17 cellular contexts compared by ENCODE assay signal in genomic region chr3:156548041-156548687, GRCh38. TPM values are rescaled to one million over a fixed set of nuclear protein-coding genes. Genes with fewer than 3 reads are reported as not detected.
DNase-seq lines count a peak whose midpoint lies in the region; ATAC-seq and TF ChIP-seq lines count a peak whose summit lies in the region.
"Had no signal": no experiment of that assay in that cellular context is flagged by ENCODE, and none has a peak within 500 bp of the region (broad histone marks: within the 10 kb centered on the region; RNA-seq: fewer than 3 reads in every experiment).

No MANE protein-coding gene starts in this region.

- no peak for TF ChIP-seq CTCF in MCF 10A (IDR thresholded peaks at IDR 0.05; ENCODE audit: unreplicated experiment)
- no peak for TF ChIP-seq CTCF in suprapubic skin (IDR thresholded peaks at IDR 0.05)

- H3K27me3 ChIP-seq in suprapubic skin = no peaks in the 10 kb centered on the region

- DNase-seq in EH (ENCODE audit: low read depth) (peak; percentile 22), MCF 10A (ENCODE audit: unreplicated experiment) (no peak), left ventricle myocardium superior (no peak), sciatic nerve (ENCODE audit: low spot score) (no peak), COR-L47 (lab: John Stamatoyannopoulos, UW) (no peak), nucleus accumbens (lab: John Stamatoyannopoulos, UW) (no peak), suprapubic skin (ENCODE audit: low spot score in 2 of 2) (no peak)
- DNase-seq: activated CD8-positive, alpha-beta T cell treated with anti-CD3 and anti-CD28 coated beads for 36 hours; central memory CD4-positive, alpha-beta T cell; immature natural killer cell; Karpas-422; mesendoderm; NCI-H2171 treated with DMSO at 0.1 percent for 48 hours had no signal

- POLR2A ChIA-PET in MCF 10A (lab: Yijun Ruan, JAX) = interaction anchor here (1.1 to 1.3 kb wide), 2 partner anchors 131 to 537 kb away, joined by 3 read pairs; no protein-coding TSS in a partner anchor

- WGBS in suprapubic skin = 80% methylated on average over 4 of the region's 4 CpGs

- no TSS peak for BruUV-seq in MCF 10A (replicated peaks; lab: Mats Ljungman, UMichigan)

- no peak overlapping the region for H3K4me3 ChIP-seq in suprapubic skin
- H3K4me3 ChIP-seq: skin epidermis had no signal

- H3K9me3 ChIP-seq in suprapubic skin = no peaks in the 10 kb centered on the region

- peaks cover 50% of the 10 kb centered on the region for H3K4me1 ChIP-seq in suprapubic skin

- CTCF ChIA-PET in MCF 10A (lab: Yijun Ruan, JAX) = interaction anchor here (1.2 to 3.5 kb wide), 7 partner anchors 125 to 589 kb away, joined by 3 to 13 read pairs (median 5); no protein-coding TSS in a partner anchor

- H3K4me3 Mint-ChIP-seq in MCF 10A (ENCODE audit: unreplicated experiment) = no peak overlapping the region
- H3K4me3 Mint-ChIP-seq: activated CD8-positive, alpha-beta T cell treated with anti-CD3 and anti-CD28 coated beads for 36 hours; activated T-helper 1 cell treated with anti-CD3 and anti-CD28 coated beads, Interleukin-12 subunit alpha, Interleukin-12 subunit beta, Interleukin-2, Interleukin-4 antibody, amounts not matched to agents 30 ng/mL and 10 ng/mL and 1 ng/mL, durations not matched to agents 14 hours and 24 hours and 36 hours; immature natural killer cell had no signal

- peaks cover 23% of the 10 kb centered on the region for H3K4me1 Mint-ChIP-seq in MCF 10A (ENCODE audit: insufficient read depth, unreplicated experiment)

- ATAC-seq in left ventricle myocardium superior (peak; percentile 70), sciatic nerve (peak; percentile 24), GM19455 (IDR thresholded peaks at IDR 0.05; ENCODE audit: unreplicated experiment) (no peak)
- ATAC-seq: activated CD8-positive, alpha-beta T cell treated with anti-CD3 and anti-CD28 coated beads for 36 hours had no signal

- H3K27ac ChIP-seq in suprapubic skin = no peak overlapping the region
- H3K27ac ChIP-seq: VCaP had no signal

- no peak for TF ChIP-seq POLR2A in suprapubic skin (IDR thresholded peaks at IDR 0.05)

- peaks cover 87% of the 10 kb centered on the region for H3K36me3 Mint-ChIP-seq in MCF 10A (ENCODE audit: insufficient read depth, unreplicated experiment)

- intact Hi-C loops in MCF 10A (cut with micrococcal nuclease) = no loop called here
- intact Hi-C loops in left ventricle myocardium superior (cut with micrococcal nuclease) = loop anchor here (5.0 kb wide), 1 partner anchor 124 kb away; the partner anchor contains the start of gene TIPARP
- intact Hi-C loops in sciatic nerve (cut with DNase I) = no loop called here

- peak overlapping the region; percentile 30 for H3K27ac Mint-ChIP-seq in MCF 10A (ENCODE audit: low read depth, unreplicated experiment)
- H3K27ac Mint-ChIP-seq: immature natural killer cell had no signal

- no peak for TF ChIP-seq EP300 in suprapubic skin (IDR thresholded peaks at IDR 0.05)

- no peaks in the 10 kb centered on the region for H3K27me3 Mint-ChIP-seq in MCF 10A (ENCODE audit: insufficient read depth, unreplicated experiment)
- H3K27me3 Mint-ChIP-seq: activated CD8-positive, alpha-beta T cell treated with anti-CD3 and anti-CD28 coated beads for 36 hours had no signal

- H3K9me3 Mint-ChIP-seq in MCF 10A (ENCODE audit: unreplicated experiment) = no peaks in the 10 kb centered on the region
- H3K9me3 Mint-ChIP-seq: activated CD8-positive, alpha-beta T cell treated with anti-CD3 and anti-CD28 coated beads for 36 hours; activated T-helper 1 cell treated with anti-CD3 and anti-CD28 coated beads, Interleukin-12 subunit alpha, Interleukin-12 subunit beta, Interleukin-2, Interleukin-4 antibody, amounts not matched to agents 30 ng/mL and 10 ng/mL and 1 ng/mL, durations not matched to agents 14 hours and 24 hours and 36 hours; immature natural killer cell had no signal

- peaks cover 50% of the 10 kb centered on the region for H3K36me3 ChIP-seq in suprapubic skin

RNA-seq across cellular contexts. Expression of gene SSR3, which starts 6.8 kb away (rescaled TPM):
- total RNA-seq in MCF 10A (2022) (447 and 568 TPM in 2 replicates), left ventricle myocardium superior (223 TPM), sciatic nerve (125 TPM), suprapubic skin (10 to 100 TPM; 56.4 to 72.9 (median 62.4) TPM)
